In genomic region chr10:60570941-60571340, GRCh38 we compare ENCODE assay signal across 13 cellular contexts.
DNase-seq lines count a peak whose midpoint lies in the region; ATAC-seq and TF ChIP-seq lines count a peak whose summit lies in the region.
"Had no signal": no experiment of that assay in that cellular context is flagged by ENCODE, and none has a peak within 500 bp of the region (broad histone marks: within the 10 kb centered on the region; RNA-seq: fewer than 3 reads in every experiment).

No MANE protein-coding gene starts in this region.

- H3F3A ChIP-seq in PC-3 (ENCODE audit: low read length, unreplicated experiment), result peaks cover 4% of the 10 kb centered on the region

- H3K9me2 ChIP-seq in PC-3 (replicated peaks; ENCODE audit: low read length), result no peaks in the 10 kb centered on the region

- H3K27ac ChIP-seq in PC-3 (ENCODE audit: low read length) (no peak overlapping the region), cingulate gyrus (ENCODE audit: low read depth, low read length) (peak overlapping the region; percentile 55), sigmoid colon (no peak overlapping the region), gastroesophageal sphincter (no peak overlapping the region)
- H3K27ac ChIP-seq: lower lobe of right lung, upper lobe of left lung had no signal

- peak overlapping the region; percentile 70 for H3K4me3 ChIP-seq in PC-3 (ENCODE audit: low read length)
- peak overlapping the region in 3 of 4 donors; percentile 0 to 41 (median 8) for H3K4me3 ChIP-seq in sigmoid colon
- peak overlapping the region in 1 of 2 donors; percentile 41 for H3K4me3 ChIP-seq in gastroesophageal sphincter
- H3K4me3 ChIP-seq: lower lobe of right lung, upper lobe of left lung had no signal

- POLR2A ChIA-PET in PC-3 (lab: Charles Lee; ENCODE audit: unreplicated experiment), result no interaction called here

- H3K9ac ChIP-seq in PC-3 (ENCODE audit: low read length), result no peak overlapping the region

- 91 to 98% methylated on average over 3 of the region's 3 CpGs for WGBS in sigmoid colon, 2 donors
- 72 to 90% methylated on average over 3 of the region's 3 CpGs for WGBS in gastroesophageal sphincter (ENCODE audit: low coverage in 1 of 2), 2 donors

- H3K4me1 Mint-ChIP-seq in activated naive CD4-positive, alpha-beta T cell treated with anti-CD3 and anti-CD28 coated beads, Interleukin-2, amount 50 U/mL, for 24 hours, result peaks cover 48% of the 10 kb centered on the region
- H3K4me1 Mint-ChIP-seq in activated naive CD4-positive, alpha-beta T cell treated with anti-CD3 and anti-CD28 coated beads, Interleukin-2, amount 10 ng/mL, durations not matched to agents 7 days and 5 days, result peaks cover 32% of the 10 kb centered on the region
- peaks cover 11% of the 10 kb centered on the region for H3K4me1 Mint-ChIP-seq in endothelial cell (ENCODE audit: unreplicated experiment)

- no TSS peak for BruUV-seq in PC-3 (replicated peaks; lab: Mats Ljungman, UMichigan)

- H3K27me3 Mint-ChIP-seq in activated naive CD4-positive, alpha-beta T cell treated with anti-CD3 and anti-CD28 coated beads, Interleukin-2, amount 50 U/mL, for 24 hours, result no peaks in the 10 kb centered on the region
- peaks cover 5% of the 10 kb centered on the region for H3K27me3 Mint-ChIP-seq in activated naive CD4-positive, alpha-beta T cell treated with anti-CD3 and anti-CD28 coated beads, Interleukin-2, amount 10 ng/mL, durations not matched to agents 7 days and 5 days
- peaks cover 3% of the 10 kb centered on the region for H3K27me3 Mint-ChIP-seq in endothelial cell (ENCODE audit: unreplicated experiment)

- peaks cover 13% of the 10 kb centered on the region; the same call in 1 of the 2 replicates for H3K9me3 ChIP-seq in PC-3 (ENCODE audit: low read length)
- no peaks in the 10 kb centered on the region for H3K9me3 ChIP-seq in sigmoid colon
- peaks cover 0 to 4% (median 0%) of the 10 kb centered on the region in 3 donors for H3K9me3 ChIP-seq in gastroesophageal sphincter
- H3K9me3 ChIP-seq: lower lobe of right lung, upper lobe of left lung had no signal

- no peak overlapping the region for H3K27ac Mint-ChIP-seq in activated naive CD4-positive, alpha-beta T cell treated with anti-CD3 and anti-CD28 coated beads, Interleukin-2, amount 50 U/mL, for 24 hours
- no peak overlapping the region for H3K27ac Mint-ChIP-seq in activated naive CD4-positive, alpha-beta T cell treated with anti-CD3 and anti-CD28 coated beads, Interleukin-2, amount 10 ng/mL, durations not matched to agents 7 days and 5 days
- no peak overlapping the region for H3K27ac Mint-ChIP-seq in endothelial cell (ENCODE audit: unreplicated experiment)

- peaks cover 52% of the 10 kb centered on the region for H3K4me1 ChIP-seq in PC-3 (ENCODE audit: insufficient read depth, low read length)
- H3K4me1 ChIP-seq in sigmoid colon, result peaks cover 0 to 28% (median 14%) of the 10 kb centered on the region in 4 donors
- peaks cover 0 to 21% (median 0%) of the 10 kb centered on the region in 3 donors for H3K4me1 ChIP-seq in gastroesophageal sphincter
- H3K4me1 ChIP-seq: lower lobe of right lung had no signal

- intact Hi-C loops in PC-3 (cut with micrococcal nuclease), result loop anchor here (5.0 kb wide), 2 partner anchors 74 to 196 kb away; no protein-coding TSS in a partner anchor
- intact Hi-C loops in sigmoid colon (cut with DNase I), result loop anchor here (10.0 kb wide), 1 partner anchor 116 kb away; no protein-coding TSS in a partner anchor

- no peak for ATAC-seq in PC-3
- ATAC-seq in gastroesophageal sphincter, result no peak
- ATAC-seq: lower lobe of right lung had no signal

- peaks cover 9% of the 10 kb centered on the region for H3K9me3 Mint-ChIP-seq in activated naive CD4-positive, alpha-beta T cell treated with anti-CD3 and anti-CD28 coated beads, Interleukin-2, amount 50 U/mL, for 24 hours
- peaks cover 5% of the 10 kb centered on the region for H3K9me3 Mint-ChIP-seq in activated naive CD4-positive, alpha-beta T cell treated with anti-CD3 and anti-CD28 coated beads, Interleukin-2, amount 10 ng/mL, durations not matched to agents 7 days and 5 days
- H3K9me3 Mint-ChIP-seq in endothelial cell (ENCODE audit: unreplicated experiment), result peaks cover 6% of the 10 kb centered on the region

- peak overlapping the region; percentile 95 for H3K4me3 Mint-ChIP-seq in activated naive CD4-positive, alpha-beta T cell treated with anti-CD3 and anti-CD28 coated beads, Interleukin-2, amount 50 U/mL, for 24 hours
- H3K4me3 Mint-ChIP-seq in activated naive CD4-positive, alpha-beta T cell treated with anti-CD3 and anti-CD28 coated beads, Interleukin-2, amount 10 ng/mL, durations not matched to agents 7 days and 5 days, result no peak overlapping the region
- H3K4me3 Mint-ChIP-seq in endothelial cell (ENCODE audit: unreplicated experiment), result no peak overlapping the region

- DNase-seq in activated naive CD4-positive, alpha-beta T cell treated with anti-CD3 and anti-CD28 coated beads, Interleukin-2, amount 10 ng/mL, durations not matched to agents 7 days and 5 days, result no peak
- DNase-seq in PC-3 (peak; percentile 32), sigmoid colon (no peak), AG08396 (ENCODE audit: low spot score) (no peak), endothelial cell (ENCODE audit: low spot score) (no peak)
- DNase-seq: lower lobe of right lung; NCI-H1417; NCI-H226; stimulated activated naive CD4-positive, alpha-beta T cell; upper lobe of left lung had no signal

- H3K27me3 ChIP-seq in PC-3 (ENCODE audit: low read length) (no peaks in the 10 kb centered on the region), sigmoid colon (no peaks in the 10 kb centered on the region), gastroesophageal sphincter (no peaks in the 10 kb centered on the region)
- H3K27me3 ChIP-seq: upper lobe of left lung had no signal

- TF ChIP-seq CTCF in PC-3 (conservative IDR thresholded peaks at IDR 0.05; ENCODE audit: low read depth, low read length), result no peak
- no peak for TF ChIP-seq CTCF in sigmoid colon (IDR thresholded peaks at IDR 0.05)
- TF ChIP-seq CTCF in gastroesophageal sphincter (IDR thresholded peaks at IDR 0.05), result no peak
- no peak for TF ChIP-seq CTCF in endothelial cell (IDR thresholded peaks at IDR 0.05; ENCODE audit: unreplicated experiment)

- no peaks in the 10 kb centered on the region for H4K20me1 ChIP-seq in PC-3 (ENCODE audit: low read length)

- peaks cover 26% of the 10 kb centered on the region for H3K36me3 Mint-ChIP-seq in activated naive CD4-positive, alpha-beta T cell treated with anti-CD3 and anti-CD28 coated beads, Interleukin-2, amount 50 U/mL, for 24 hours
- peaks cover 15% of the 10 kb centered on the region for H3K36me3 Mint-ChIP-seq in activated naive CD4-positive, alpha-beta T cell treated with anti-CD3 and anti-CD28 coated beads, Interleukin-2, amount 10 ng/mL, durations not matched to agents 7 days and 5 days
- no peaks in the 10 kb centered on the region for H3K36me3 Mint-ChIP-seq in endothelial cell (ENCODE audit: low read depth, unreplicated experiment)

- peaks cover 15% of the 10 kb centered on the region; the same call in 1 of the 2 replicates for H3K36me3 ChIP-seq in PC-3 (ENCODE audit: low read depth, low read length)
- H3K36me3 ChIP-seq in sigmoid colon, result no peaks in the 10 kb centered on the region
- no peaks in the 10 kb centered on the region for H3K36me3 ChIP-seq in gastroesophageal sphincter
- H3K36me3 ChIP-seq: lower lobe of right lung, upper lobe of left lung had no signal

- H2AFZ ChIP-seq in PC-3 (ENCODE audit: low read length), result no peak overlapping the region

- no peak for TF ChIP-seq EP300 in sigmoid colon (IDR thresholded peaks at IDR 0.05)
- no peak for TF ChIP-seq EP300 in gastroesophageal sphincter (IDR thresholded peaks at IDR 0.05)

- H3K4me2 ChIP-seq in PC-3 (ENCODE audit: low read length), result peak overlapping the region; percentile 84

- TF ChIP-seq POLR2A in sigmoid colon (IDR thresholded peaks at IDR 0.05) (no peak), gastroesophageal sphincter (IDR thresholded peaks at IDR 0.05) (no peak)

- CTCF ChIA-PET in activated naive CD4-positive, alpha-beta T cell treated with anti-CD3 and anti-CD28 coated beads, Interleukin-2, amount 10 ng/mL, durations not matched to agents 7 days and 5 days (lab: Charles Lee), result interaction anchor here (1.1 kb wide), 1 partner anchor 69 kb away, joined by 3 read pairs; no protein-coding TSS in a partner anchor
- CTCF ChIA-PET in PC-3 (lab: Charles Lee), result interaction anchor here (0.7 kb wide), 1 partner anchor 92 kb away, joined by 5 read pairs; no protein-coding TSS in a partner anchor

- peaks cover 34% of the 10 kb centered on the region for H3K79me2 ChIP-seq in PC-3 (ENCODE audit: low read length)
